Comparison of ENCODE assay signal across 11 cellular contexts in genomic region chr9:134175808-134176598, GRCh38. TPM values are rescaled to one million over a fixed set of nuclear protein-coding genes. Genes with fewer than 3 reads are reported as not detected.
DNase-seq lines count a peak whose midpoint lies in the region; ATAC-seq and TF ChIP-seq lines count a peak whose summit lies in the region.
"Had no signal": no experiment of that assay in that cellular context is flagged by ENCODE, and none has a peak within 500 bp of the region (broad histone marks: within the 10 kb centered on the region; RNA-seq: fewer than 3 reads in every experiment).

No MANE protein-coding gene starts in this region.

- H3K9me3 Mint-ChIP-seq in progenitor cell of endocrine pancreas (ENCODE audit: low read depth): no peaks in the 10 kb centered on the region
- H3K9me3 Mint-ChIP-seq in activated CD8-positive, alpha-beta T cell treated with anti-CD3 and anti-CD28 coated beads for 36 hours: no peaks in the 10 kb centered on the region
- H3K9me3 Mint-ChIP-seq in MCF 10A (ENCODE audit: unreplicated experiment): no peaks in the 10 kb centered on the region

- H3K27me3 Mint-ChIP-seq in progenitor cell of endocrine pancreas (peaks cover 7% of the 10 kb centered on the region), MCF 10A (ENCODE audit: insufficient read depth, unreplicated experiment) (peaks cover 48% of the 10 kb centered on the region)
- H3K27me3 Mint-ChIP-seq in activated CD8-positive, alpha-beta T cell treated with anti-CD3 and anti-CD28 coated beads for 36 hours: no peaks in the 10 kb centered on the region

- WGBS in heart right ventricle, 2 donors: 48% methylated on average over 33 to 35 of the region's 35 CpGs

- H3K9me3 ChIP-seq in heart right ventricle: no peaks in the 10 kb centered on the region
- H3K9me3 ChIP-seq: SJSA1 had no signal

- peak in 6 of 8 donors; percentile 9 to 53 (median 40) for ATAC-seq in heart right ventricle
- ATAC-seq in activated CD8-positive, alpha-beta T cell treated with anti-CD3 and anti-CD28 coated beads for 36 hours: no peak
- no peak for ATAC-seq in GM19023 (IDR thresholded peaks at IDR 0.05; ENCODE audit: unreplicated experiment)
- no peak for ATAC-seq in HG03025 (IDR thresholded peaks at IDR 0.05; ENCODE audit: low FRiP score, unreplicated experiment)

- H3K4me3 ChIP-seq in heart right ventricle: peak overlapping the region in 2 of 10 donors; percentile 16 to 31
- H3K4me3 ChIP-seq: SJSA1 had no signal

- POLR2A ChIA-PET in activated CD8-positive, alpha-beta T cell treated with anti-CD3 and anti-CD28 coated beads for 36 hours (lab: Charles Lee): no interaction called here
- POLR2A ChIA-PET in MCF 10A (lab: Yijun Ruan, JAX): interaction anchor here (1.0 kb wide), 1 partner anchor 259 kb away, joined by 3 read pairs; no protein-coding TSS in a partner anchor

- peaks cover 0 to 38% (median 24%) of the 10 kb centered on the region in 7 donors for H3K27me3 ChIP-seq in heart right ventricle

- H3K4me3 Mint-ChIP-seq in progenitor cell of endocrine pancreas (ENCODE audit: low read depth): no peak overlapping the region
- no peak overlapping the region for H3K4me3 Mint-ChIP-seq in activated CD8-positive, alpha-beta T cell treated with anti-CD3 and anti-CD28 coated beads for 36 hours
- no peak overlapping the region for H3K4me3 Mint-ChIP-seq in MCF 10A (ENCODE audit: unreplicated experiment)

- peak; percentile 9 for DNase-seq in RPMI7951 (ENCODE audit: low read depth)
- DNase-seq in heart right ventricle: peak in 1 of 2 donors; percentile 53
- DNase-seq in progenitor cell of endocrine pancreas (ENCODE audit: low spot score, unreplicated experiment): no peak
- DNase-seq in activated CD8-positive, alpha-beta T cell treated with anti-CD3 and anti-CD28 coated beads for 36 hours: no peak
- no peak for DNase-seq in MCF 10A (ENCODE audit: unreplicated experiment)
- DNase-seq: NCI-H524 treated with DMSO at 0.1 percent for 48 hours had no signal

- CTCF ChIA-PET in activated CD8-positive, alpha-beta T cell treated with anti-CD3 and anti-CD28 coated beads for 36 hours (lab: Charles Lee): interaction anchor here (1.5 kb wide), 1 partner anchor 13 kb away, joined by 3 read pairs; no protein-coding TSS in a partner anchor
- CTCF ChIA-PET in MCF 10A (lab: Yijun Ruan, JAX): no interaction called here

- H3K36me3 Mint-ChIP-seq in progenitor cell of endocrine pancreas (ENCODE audit: insufficient read depth) (no peaks in the 10 kb centered on the region), MCF 10A (ENCODE audit: insufficient read depth, unreplicated experiment) (no peaks in the 10 kb centered on the region)
- H3K36me3 Mint-ChIP-seq in activated CD8-positive, alpha-beta T cell treated with anti-CD3 and anti-CD28 coated beads for 36 hours (ENCODE audit: low read depth): no peaks in the 10 kb centered on the region

- H3K36me3 ChIP-seq in heart right ventricle: no peaks in the 10 kb centered on the region
- H3K36me3 ChIP-seq: SJSA1 had no signal

- TF ChIP-seq CTCF in C4-2B (conservative IDR thresholded peaks at IDR 0.05) (no peak), heart right ventricle (IDR thresholded peaks at IDR 0.05) (peak in 8 of 9 donors; percentile 29 to 64 (median 52)), progenitor cell of endocrine pancreas (IDR thresholded peaks at IDR 0.05; ENCODE audit: unreplicated experiment) (peak; percentile 27), MCF 10A (IDR thresholded peaks at IDR 0.05; ENCODE audit: unreplicated experiment) (no peak)
- TF ChIP-seq CTCF in activated CD8-positive, alpha-beta T cell treated with anti-CD3 and anti-CD28 coated beads for 36 hours (IDR thresholded peaks at IDR 0.05): no peak

- H3K4me1 Mint-ChIP-seq in progenitor cell of endocrine pancreas (ENCODE audit: low read depth): no peaks in the 10 kb centered on the region
- H3K4me1 Mint-ChIP-seq in activated CD8-positive, alpha-beta T cell treated with anti-CD3 and anti-CD28 coated beads for 36 hours (ENCODE audit: low read depth): peaks cover 5% of the 10 kb centered on the region
- peaks cover 7% of the 10 kb centered on the region for H3K4me1 Mint-ChIP-seq in MCF 10A (ENCODE audit: insufficient read depth, unreplicated experiment)

- H3K27ac ChIP-seq in C4-2B (peak overlapping the region; percentile 49), heart right ventricle (no peak overlapping the region)
- H3K27ac ChIP-seq: SJSA1 had no signal

- peaks cover 0 to 52% (median 27%) of the 10 kb centered on the region in 9 donors for H3K4me1 ChIP-seq in heart right ventricle

- BruUV-seq in MCF 10A (replicated peaks; lab: Mats Ljungman, UMichigan): no TSS peak

- H3K27ac Mint-ChIP-seq in progenitor cell of endocrine pancreas (no peak overlapping the region), MCF 10A (ENCODE audit: low read depth, unreplicated experiment) (no peak overlapping the region)
- H3K27ac Mint-ChIP-seq in activated CD8-positive, alpha-beta T cell treated with anti-CD3 and anti-CD28 coated beads for 36 hours: no peak overlapping the region

- intact Hi-C loops in heart right ventricle (cut with DNase I) (loop anchor here in 9 of 10 donors (5.0 to 10.0 kb wide), 10 partner anchors 36 to 569 kb away; partner anchors contain the start of genes RXRA (in 3 of the 9) and COL5A1 (in 2 of the 9)), MCF 10A (cut with micrococcal nuclease) (loop anchor here (5.0 to 10.0 kb wide), 2 partner anchors 151 to 469 kb away; partner anchors contain the start of genes COL5A1 and RXRA)
- intact Hi-C loops in activated CD8-positive, alpha-beta T cell treated with anti-CD3 and anti-CD28 coated beads for 36 hours (cut with micrococcal nuclease): no loop called here

RNA-seq across cellular contexts. Expression of gene RNU6ATAC, which starts 11.6 kb away (rescaled TPM):
- total RNA-seq in RPMI7951 (2014; rRNA removed; shearing (Covaris generic)): not detected in 2 replicates
- total RNA-seq in heart right ventricle (100 to 1,000 TPM in 3 of 10 donors, 10 to 100 TPM in 6, not detected in 1; 21.4 to 172 (median 66.8) TPM), progenitor cell of endocrine pancreas (107 and 116 TPM in 2 replicates), MCF 10A (2022) (21.0 and 53.3 TPM in 2 replicates)
- not detected for polyA plus RNA-seq in heart right ventricle
- 10 to 100 TPM; 17.5 to 26.8 TPM for total RNA-seq in activated CD8-positive, alpha-beta T cell treated with anti-CD3 and anti-CD28 coated beads for 36 hours
- total RNA-seq: SJSA1 had no signal
- polyA plus RNA-seq: BJ had no signal

RNA-seq across cellular contexts. Expression of gene WDR5, which starts 40.1 kb away (rescaled TPM):
- 15.8 and 16.3 TPM in 2 replicates for total RNA-seq in RPMI7951 (2014; rRNA removed; shearing (Covaris generic))
- total RNA-seq in heart right ventricle: 10 to 100 TPM; 16.1 to 22.5 (median 18.1) TPM
- polyA plus RNA-seq in heart right ventricle: 10 to 100 TPM; 14.0 to 17.8 TPM
- 46.8 and 47.0 TPM in 2 replicates for total RNA-seq in progenitor cell of endocrine pancreas
- 10 to 100 TPM; 50.9 to 53.3 TPM for total RNA-seq in activated CD8-positive, alpha-beta T cell treated with anti-CD3 and anti-CD28 coated beads for 36 hours
- 36.5 and 43.8 TPM in 2 replicates for total RNA-seq in MCF 10A (2022)

Comparison
In these comparisons a context has a peak if more than half of its experiments do, and no peak if none do; other contexts are left out.
1. CTCF ChIP-seq: peak in heart right ventricle (8 of 9) and progenitor cell of endocrine pancreas (single experiment); none in C4-2B (single experiment), activated CD8-positive, alpha-beta T cell treated with anti-CD3 and anti-CD28 coated beads for 36 hours (single experiment) and MCF 10A (single experiment).
2. ATAC-seq: peak in heart right ventricle (6 of 8); none in activated CD8-positive, alpha-beta T cell treated with anti-CD3 and anti-CD28 coated beads for 36 hours (single experiment), GM19023 (single experiment) and HG03025 (single experiment).